17 cellular contexts compared by ENCODE assay signal in genomic region chr21:43571976-43572375, GRCh38.
DNase-seq lines count a peak whose midpoint lies in the region; ATAC-seq and TF ChIP-seq lines count a peak whose summit lies in the region.
"Had no signal": no experiment of that assay in that cellular context is flagged by ENCODE, and none has a peak within 500 bp of the region (broad histone marks: within the 10 kb centered on the region; RNA-seq: fewer than 3 reads in every experiment).

No MANE protein-coding gene starts in this region.

- H3K36me3 ChIP-seq in heart right ventricle (no peaks in the 10 kb centered on the region), lower lobe of right lung (no peaks in the 10 kb centered on the region)
- H3K36me3 ChIP-seq: BE2C, MG63 had no signal

- no peak overlapping the region for H2BK120ac ChIP-seq in H9 (ENCODE audit: low read depth, low read length, poor library complexity, severe bottlenecking)

- H3K9me3 Mint-ChIP-seq in WTC11 (no peaks in the 10 kb centered on the region), H9 (no peaks in the 10 kb centered on the region)

- no peak overlapping the region for H3K23ac ChIP-seq in H9 (ENCODE audit: insufficient read length, low read depth, low read length)

- H4K91ac ChIP-seq in H9 (ENCODE audit: insufficient read length, low read depth, low read length): no peak overlapping the region

- no peak overlapping the region for H3K4me2 ChIP-seq in H9 (ENCODE audit: insufficient read depth, insufficient read length, low read length)

- H3K9me3 ChIP-seq in heart right ventricle: no peaks in the 10 kb centered on the region
- H3K9me3 ChIP-seq in lower lobe of right lung: no peaks in the 10 kb centered on the region
- H3K9me3 ChIP-seq in H9 (ENCODE audit: control insufficient read depth, low read depth, low read length): no peaks in the 10 kb centered on the region
- H3K9me3 ChIP-seq: BE2C, MG63 had no signal

- H3K4ac ChIP-seq in H9 (ENCODE audit: low read depth, low read length): no peak overlapping the region

- H3K23me2 ChIP-seq in H9 (ENCODE audit: insufficient read length, low read depth, low read length, poor library complexity, severe bottlenecking): no peaks in the 10 kb centered on the region

- no peak overlapping the region for H2BK5ac ChIP-seq in H9 (ENCODE audit: insufficient read length, low read length)

- H3K36me3 Mint-ChIP-seq in WTC11: no peaks in the 10 kb centered on the region
- peaks cover 0 to 3% (median 0%) of the 10 kb centered on the region in 3 experiments; a peak in 1 of 7 replicates for H3K36me3 Mint-ChIP-seq in H9 (ENCODE audit: insufficient read depth in 1 of 3, low read depth in 3 of 3)

- no peaks in the 10 kb centered on the region for H3K79me2 ChIP-seq in H9 (ENCODE audit: insufficient read depth, low read length)

- intact Hi-C loops in heart right ventricle (cut with DNase I): no loop called here
- intact Hi-C loops in Right ventricle myocardium inferior (cut with DNase I): no loop called here
- intact Hi-C loops in lower lobe of right lung (cut with DNase I): no loop called here

- H3K27me3 Mint-ChIP-seq in WTC11 (ENCODE audit: low read depth) (no peaks in the 10 kb centered on the region), H9 (ENCODE audit: low read depth) (no peaks in the 10 kb centered on the region; the same call in 1 of the 2 replicates)

- no peak overlapping the region for H3K56ac ChIP-seq in H9 (ENCODE audit: insufficient read length, low read depth, low read length)

- POLR2A ChIA-PET in WTC11 (lab: Charles Lee): no interaction called here

- H3K18ac ChIP-seq in H9 (ENCODE audit: insufficient read length, low read depth, low read length): no peak overlapping the region

- no peak overlapping the region for H3K9ac ChIP-seq in H9 (ENCODE audit: extremely low read depth, insufficient read length, low read length)

- H2AK5ac ChIP-seq in H9 (ENCODE audit: insufficient read length, low read length): no peak overlapping the region

- H2BK15ac ChIP-seq in H9 (ENCODE audit: low read depth, low read length): no peak overlapping the region

- H2AFZ ChIP-seq in H9 (ENCODE audit: low read length): no peak overlapping the region

- H3K14ac ChIP-seq in H9 (ENCODE audit: insufficient read depth, low read length): no peak overlapping the region

- no peak overlapping the region for H3K4me3 Mint-ChIP-seq in WTC11
- H3K4me3 Mint-ChIP-seq in H9: no peak overlapping the region

- DNase-seq in heart right ventricle: peak in 1 of 2 donors; percentile 31
- no peak for DNase-seq in Right ventricle myocardium inferior (ENCODE audit: missing footprints)
- no peak for DNase-seq in WTC11 (ENCODE audit: low spot score)
- peak; percentile 30 for DNase-seq in left kidney (ENCODE audit: low read depth, low spot score)
- peak; percentile 17 for DNase-seq in retina
- DNase-seq in lower lobe of right lung: no peak
- DNase-seq in H9: no peak
- DNase-seq in nucleus accumbens (lab: John Stamatoyannopoulos, UW): no peak
- DNase-seq: BE2C, EL, GF-D8, Kasumi-1, MG63, NCI-H1417 treated with DMSO at 0.1 percent for 48 hours, NCI-H446, NCI-H526 treated with DMSO at 0.1 percent for 48 hours, Right ventricle myocardium superior had no signal

- H3K27ac Mint-ChIP-seq in WTC11: 0 out of 2 replicates have a peak overlapping the region, but pooled peaks have one; percentile 13
- peak overlapping the region in 1 of 3 experiments; percentile 79; a peak in 1 of 7 replicates for H3K27ac Mint-ChIP-seq in H9

- no peaks in the 10 kb centered on the region for H4K20me1 ChIP-seq in H9 (ENCODE audit: control insufficient read depth, insufficient read depth, insufficient read length)

- no peaks in the 10 kb centered on the region for H3K79me1 ChIP-seq in H9 (ENCODE audit: insufficient read depth, low read depth, low read length, poor library complexity, severe bottlenecking)

- H3K27ac ChIP-seq in heart right ventricle (no peak overlapping the region), lower lobe of right lung (no peak overlapping the region), H9 (ENCODE audit: insufficient read length, low read depth, low read length) (no peak overlapping the region)

- no peak overlapping the region for H3T11ph ChIP-seq in H9 (ENCODE audit: low read length)

- H3K4me1 Mint-ChIP-seq in WTC11: peaks cover 5% of the 10 kb centered on the region
- H3K4me1 Mint-ChIP-seq in H9: peaks cover 5 to 7% of the 10 kb centered on the region in 2 experiments

- H3K4me1 ChIP-seq in heart right ventricle (peaks cover 0 to 23% (median 6%) of the 10 kb centered on the region in 9 donors), lower lobe of right lung (peaks cover 12% of the 10 kb centered on the region), H9 (ENCODE audit: insufficient read depth, low read length) (no peaks in the 10 kb centered on the region)
- H3K4me1 ChIP-seq: BE2C had no signal

- H2BK12ac ChIP-seq in H9 (ENCODE audit: insufficient read length, low read depth, low read length): no peak overlapping the region

- 75 to 79% methylated on average over 6 of the region's 6 CpGs for WGBS in heart right ventricle, 2 donors
- WGBS in H9 (ENCODE audit: extremely low coverage, insufficient read length, low lambda C conversion rate): no CpG with 5 or more reads among the region's 6 CpGs

- no peak overlapping the region for H4K8ac ChIP-seq in H9 (replicated peaks; ENCODE audit: insufficient read length, low read depth, low read length)

- TF ChIP-seq CTCF in heart right ventricle (IDR thresholded peaks at IDR 0.05): no peak
- TF ChIP-seq CTCF in WTC11 (IDR thresholded peaks at IDR 0.05): no peak
- TF ChIP-seq CTCF in lower lobe of right lung (IDR thresholded peaks at IDR 0.05): no peak
- no peak for TF ChIP-seq CTCF in H9 (conservative IDR thresholded peaks at IDR 0.05)

- no peak overlapping the region for H4K5ac ChIP-seq in H9 (ENCODE audit: insufficient read length, low read depth, low read length)

- H3K4me3 ChIP-seq in heart right ventricle (no peak overlapping the region), lower lobe of right lung (no peak overlapping the region)
- H3K4me3 ChIP-seq: MG63 had no signal

- CTCF ChIA-PET in WTC11 (lab: Charles Lee): no interaction called here

- H2BK20ac ChIP-seq in H9 (ENCODE audit: low read depth, low read length, poor library complexity, severe bottlenecking): no peak overlapping the region

- H3K27me3 ChIP-seq in heart right ventricle (no peaks in the 10 kb centered on the region), lower lobe of right lung (ENCODE audit: low read depth) (no peaks in the 10 kb centered on the region), H9 (ENCODE audit: insufficient read depth, low read length) (no peaks in the 10 kb centered on the region)
- H3K27me3 ChIP-seq: BE2C, MG63 had no signal

- ATAC-seq in heart right ventricle (peak in 5 of 8 donors; percentile 7 to 70 (median 17)), Right ventricle myocardium inferior (no peak), WTC11 (no peak), lower lobe of right lung (no peak)

TF ChIP-seq in WTC11, 78 proteins besides CTCF, POLR2A, EP300 and RAD21 (continues in another document):
- TF ChIP-seq ZNF232 (CRISPR knock-in tag; IDR thresholded peaks at IDR 0.05) (no peak), SMAD4 (CRISPR knock-in tag; IDR thresholded peaks at IDR 0.05) (no peak), RELA (CRISPR knock-in tag; IDR thresholded peaks at IDR 0.05; ENCODE audit: borderline replicate concordance) (no peak), FOXK1 (CRISPR knock-in tag; IDR thresholded peaks at IDR 0.05) (no peak), NR2C2 (CRISPR knock-in tag; IDR thresholded peaks at IDR 0.05) (no peak), TEAD4 (CRISPR knock-in tag; IDR thresholded peaks at IDR 0.05) (no peak), ATF1 (CRISPR knock-in tag; IDR thresholded peaks at IDR 0.05) (no peak), E2F1 (CRISPR knock-in tag; IDR thresholded peaks at IDR 0.05) (no peak), TCF7 (CRISPR knock-in tag; IDR thresholded peaks at IDR 0.05; ENCODE audit: low read depth) (no peak), PRRX2 (CRISPR knock-in tag; IDR thresholded peaks at IDR 0.05) (no peak), RORB (CRISPR knock-in tag; IDR thresholded peaks at IDR 0.05) (no peak)
- TF ChIP-seq, protein P1, sequence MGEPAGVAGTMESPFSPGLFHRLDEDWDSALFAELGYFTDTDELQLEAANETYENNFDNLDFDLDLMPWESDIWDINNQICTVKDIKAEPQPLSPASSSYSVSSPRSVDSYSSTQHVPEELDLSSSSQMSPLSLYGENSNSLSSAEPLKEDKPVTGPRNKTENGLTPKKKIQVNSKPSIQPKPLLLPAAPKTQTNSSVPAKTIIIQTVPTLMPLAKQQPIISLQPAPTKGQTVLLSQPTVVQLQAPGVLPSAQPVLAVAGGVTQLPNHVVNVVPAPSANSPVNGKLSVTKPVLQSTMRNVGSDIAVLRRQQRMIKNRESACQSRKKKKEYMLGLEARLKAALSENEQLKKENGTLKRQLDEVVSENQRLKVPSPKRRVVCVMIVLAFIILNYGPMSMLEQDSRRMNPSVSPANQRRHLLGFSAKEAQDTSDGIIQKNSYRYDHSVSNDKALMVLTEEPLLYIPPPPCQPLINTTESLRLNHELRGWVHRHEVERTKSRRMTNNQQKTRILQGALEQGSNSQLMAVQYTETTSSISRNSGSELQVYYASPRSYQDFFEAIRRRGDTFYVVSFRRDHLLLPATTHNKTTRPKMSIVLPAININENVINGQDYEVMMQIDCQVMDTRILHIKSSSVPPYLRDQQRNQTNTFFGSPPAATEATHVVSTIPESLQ (CRISPR knock-in tag; IDR thresholded peaks at IDR 0.05): no peak
- TF ChIP-seq, protein P2, sequence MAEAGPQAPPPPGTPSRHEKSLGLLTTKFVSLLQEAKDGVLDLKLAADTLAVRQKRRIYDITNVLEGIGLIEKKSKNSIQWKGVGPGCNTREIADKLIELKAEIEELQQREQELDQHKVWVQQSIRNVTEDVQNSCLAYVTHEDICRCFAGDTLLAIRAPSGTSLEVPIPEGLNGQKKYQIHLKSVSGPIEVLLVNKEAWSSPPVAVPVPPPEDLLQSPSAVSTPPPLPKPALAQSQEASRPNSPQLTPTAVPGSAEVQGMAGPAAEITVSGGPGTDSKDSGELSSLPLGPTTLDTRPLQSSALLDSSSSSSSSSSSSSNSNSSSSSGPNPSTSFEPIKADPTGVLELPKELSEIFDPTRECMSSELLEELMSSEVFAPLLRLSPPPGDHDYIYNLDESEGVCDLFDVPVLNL (CRISPR knock-in tag; IDR thresholded peaks at IDR 0.05; ENCODE audit: borderline replicate concordance, low read depth): no peak

Comparison
In these comparisons a context has a peak if more than half of its experiments do, and no peak if none do; other contexts are left out.
1. ATAC-seq: peak in heart right ventricle (5 of 8); none in Right ventricle myocardium inferior (single experiment), WTC11 (single experiment) and lower lobe of right lung (0 of 2).
2. DNase-seq: peak in left kidney (single experiment) and retina (single experiment); none in Right ventricle myocardium inferior (single experiment), WTC11 (single experiment), lower lobe of right lung (single experiment), H9 (single experiment) and nucleus accumbens (0 of 56).